In genomic region chrX:69961365-69962072, GRCh38 we compare ENCODE assay signal across 21 cellular contexts.
"Had no signal": no experiment of that assay in that cellular context is flagged by ENCODE, and none has a peak within 500 bp of the region (broad histone marks: within the 10 kb centered on the region; RNA-seq: fewer than 3 reads in every experiment).

No MANE protein-coding gene starts in this region.

- H3K27ac ChIP-seq: body of pancreas, esophagus squamous epithelium, hepatocyte, tibial nerve, uterus had no signal

- H3K36me3 ChIP-seq: esophagus squamous epithelium, tibial nerve, uterus had no signal

- H3K27me3 Mint-ChIP-seq: activated CD4-positive, alpha-beta T cell treated with anti-CD3 and anti-CD28 coated beads, Interleukin-2, amount 10 ng/mL, durations not matched to agents 24 days and 14 days; activated naive CD8-positive, alpha-beta T cell had no signal

- H3K79me2 ChIP-seq: hepatocyte had no signal

- H3K4me1 Mint-ChIP-seq: activated CD4-positive, alpha-beta T cell treated with anti-CD3 and anti-CD28 coated beads, Interleukin-2, amount 10 ng/mL, durations not matched to agents 24 days and 14 days; nephron had no signal

- H3K27ac Mint-ChIP-seq: activated CD4-positive, alpha-beta T cell treated with anti-CD3 and anti-CD28 coated beads, Interleukin-2, amount 10 ng/mL, durations not matched to agents 24 days and 14 days; activated CD8-positive, alpha-beta T cell treated with anti-CD3 and anti-CD28 coated beads, Interleukin-2, amount 10 ng/mL, durations not matched to agents 7 days and 5 days; activated naive CD8-positive, alpha-beta T cell; activated T-cell treated with anti-CD3 and anti-CD28 coated beads, Interleukin-2, amount 50 U/mL, for 24 hours; nephron had no signal

- ATAC-seq: activated CD8-positive, alpha-beta T cell treated with anti-CD3 and anti-CD28 coated beads, Interleukin-2, amount 10 ng/mL, durations not matched to agents 7 days and 5 days; body of pancreas; left lobe of liver; sciatic nerve had no signal

- DNase-seq: activated CD4-positive, alpha-beta T cell treated with anti-CD3 and anti-CD28 coated beads, Interleukin-2, amount 10 ng/mL, durations not matched to agents 24 days and 14 days; activated CD4-positive, CD25-positive, alpha-beta regulatory T cell; activated CD8-positive, alpha-beta T cell treated with anti-CD3 and anti-CD28 coated beads, Interleukin-2, amount 10 ng/mL, durations not matched to agents 7 days and 5 days; activated effector memory CD4-positive, alpha-beta T cell treated with anti-CD3 and anti-CD28 coated beads, Interleukin-2, amount 50 U/mL, for 16 hours; activated T-cell treated with anti-CD3 and anti-CD28 coated beads, Interleukin-2, amount 50 U/mL, for 24 hours; body of pancreas; cerebellar nuclear complex; effector CD4-positive, alpha-beta T cell; esophagus squamous epithelium; midbrain; nucleus accumbens; stimulated activated naive CD4-positive, alpha-beta T cell; substantia nigra; T1000; uterus had no signal

- H3K9me3 ChIP-seq: body of pancreas, esophagus squamous epithelium, tibial nerve, uterus had no signal

- H3K4me1 ChIP-seq: body of pancreas, esophagus squamous epithelium, tibial nerve, uterus had no signal

- H3K9me3 Mint-ChIP-seq: activated CD4-positive, alpha-beta T cell treated with anti-CD3 and anti-CD28 coated beads, Interleukin-2, amount 10 ng/mL, durations not matched to agents 24 days and 14 days; activated T-cell treated with anti-CD3 and anti-CD28 coated beads, Interleukin-2, amount 50 U/mL, for 24 hours; nephron had no signal

- H2AFZ ChIP-seq: hepatocyte had no signal

- H3K4me3 Mint-ChIP-seq: activated CD4-positive, alpha-beta T cell treated with anti-CD3 and anti-CD28 coated beads, Interleukin-2, amount 10 ng/mL, durations not matched to agents 24 days and 14 days; activated CD8-positive, alpha-beta T cell treated with anti-CD3 and anti-CD28 coated beads, Interleukin-2, amount 10 ng/mL, durations not matched to agents 7 days and 5 days; activated naive CD8-positive, alpha-beta T cell; activated T-cell treated with anti-CD3 and anti-CD28 coated beads, Interleukin-2, amount 50 U/mL, for 24 hours; nephron had no signal

- H3K27me3 ChIP-seq: body of pancreas, esophagus squamous epithelium, hepatocyte, uterus had no signal

- H3K4me3 ChIP-seq: body of pancreas, esophagus squamous epithelium, hepatocyte, tibial nerve, uterus had no signal

- H3K4me2 ChIP-seq: hepatocyte had no signal

- H3K36me3 Mint-ChIP-seq: activated naive CD8-positive, alpha-beta T cell had no signal
